8 cellular contexts compared by ENCODE assay signal in genomic region chr4:109332926-109333464, GRCh38. TPM values are rescaled to one million over a fixed set of nuclear protein-coding genes. Genes with fewer than 3 reads are reported as not detected.
DNase-seq lines count a peak whose midpoint lies in the region; ATAC-seq and TF ChIP-seq lines count a peak whose summit lies in the region.

No MANE protein-coding gene starts in this region.

- BruUV-seq in IMR-90 (replicated peaks; lab: Mats Ljungman, UMichigan), result no TSS peak

- H2AK5ac ChIP-seq in IMR-90 (ENCODE audit: low read depth, low read length), result no peak overlapping the region

- no peak overlapping the region for H2BK20ac ChIP-seq in IMR-90 (ENCODE audit: low read depth, low read length)

- no peak overlapping the region for H4K5ac ChIP-seq in IMR-90 (ENCODE audit: low read depth, low read length)

- no peak overlapping the region for H2BK120ac ChIP-seq in IMR-90 (ENCODE audit: low read depth, low read length)

- H3K4me3 Mint-ChIP-seq in activated T-cell treated with anti-CD3 and anti-CD28 coated beads, Interleukin-2, amount 50 U/mL, for 24 hours, result no peak overlapping the region
- H3K4me3 Mint-ChIP-seq in endodermal cell, result no peak overlapping the region

- TF ChIP-seq CTCF in IMR-90 (conservative IDR thresholded peaks at IDR 0.05; ENCODE audit: low read depth, low read length) (peak; percentile 26; the same call in 1 of the 2 replicates), endodermal cell (conservative IDR thresholded peaks at IDR 0.05) (peak; percentile 79)

- ATAC-seq in IMR-90 (ENCODE audit: low read depth), result no peak
- ATAC-seq in GM18511 (IDR thresholded peaks at IDR 0.05; ENCODE audit: unreplicated experiment), result no peak
- no peak for ATAC-seq in HG03039 (IDR thresholded peaks at IDR 0.05; ENCODE audit: unreplicated experiment)

- H3K36me3 ChIP-seq in IMR-90 (ENCODE audit: control insufficient read depth, insufficient read depth, low read length) (no peaks in the 10 kb centered on the region), endodermal cell (ENCODE audit: control insufficient read depth, insufficient read depth, low read length) (no peaks in the 10 kb centered on the region)

- H3K9ac ChIP-seq in IMR-90 (ENCODE audit: low read depth, low read length) (no peak overlapping the region), endodermal cell (ENCODE audit: extremely low read depth, low read length, poor library complexity, severe bottlenecking) (no peak overlapping the region)

- no peak overlapping the region for H3K18ac ChIP-seq in IMR-90 (ENCODE audit: low read depth, low read length)

- WGBS in IMR-90 (ENCODE audit: extremely low coverage in 2 of 2, insufficient read length in 1 of 2), 2 experiments, result 40% methylated on average over 1 of the region's 2 CpGs; no CpG with 5 or more reads in 1 of the 2 experiments
- WGBS in endodermal cell (ENCODE audit: insufficient coverage in 1 of 2, insufficient read length in 1 of 2), 2 experiments, result 92 to 100% methylated on average over 1 to 2 of the region's 2 CpGs

- H2BK5ac ChIP-seq in IMR-90 (ENCODE audit: low read depth, low read length, poor library complexity, severe bottlenecking), result no peak overlapping the region

- no peak overlapping the region for H4K8ac ChIP-seq in IMR-90 (ENCODE audit: low read depth in 2 of 2, low read length in 2 of 2)

- no peak overlapping the region for H3K27ac ChIP-seq in IMR-90 (ENCODE audit: insufficient read depth, low read length)
- no peak overlapping the region for H3K27ac ChIP-seq in endodermal cell (ENCODE audit: low read depth, low read length)

- H3K9me1 ChIP-seq in IMR-90 (ENCODE audit: insufficient read depth, low read length), result no peaks in the 10 kb centered on the region

- H3K4me1 Mint-ChIP-seq in activated T-cell treated with anti-CD3 and anti-CD28 coated beads, Interleukin-2, amount 50 U/mL, for 24 hours (ENCODE audit: low read depth), result no peaks in the 10 kb centered on the region
- no peaks in the 10 kb centered on the region for H3K4me1 Mint-ChIP-seq in endodermal cell

- no peaks in the 10 kb centered on the region for H3K27me3 Mint-ChIP-seq in activated T-cell treated with anti-CD3 and anti-CD28 coated beads, Interleukin-2, amount 50 U/mL, for 24 hours
- H3K27me3 Mint-ChIP-seq in endodermal cell (ENCODE audit: insufficient read depth), result no peaks in the 10 kb centered on the region

- H4K20me1 ChIP-seq in IMR-90 (ENCODE audit: insufficient read depth, low read length), result no peaks in the 10 kb centered on the region

- H3K56ac ChIP-seq in IMR-90 (ENCODE audit: extremely low read depth, insufficient read depth, low read length), result no peak overlapping the region

- H3K4me2 ChIP-seq in IMR-90 (ENCODE audit: low read depth, low read length), result no peak overlapping the region

- no peak overlapping the region for H3K14ac ChIP-seq in IMR-90 (replicated peaks; ENCODE audit: low read depth, low read length)

- H2AFZ ChIP-seq in IMR-90 (replicated peaks; ENCODE audit: low read length, poor library complexity), result no peak overlapping the region

- H3K4me1 ChIP-seq in IMR-90 (ENCODE audit: control insufficient read depth, insufficient read depth, low read length) (no peaks in the 10 kb centered on the region), endodermal cell (ENCODE audit: control insufficient read depth, insufficient read depth, low read length) (no peaks in the 10 kb centered on the region)

- in situ Hi-C loops in IMR-90 (cut with MboI; ENCODE audit: low sequenced_read_pairs), result no loop called here

- H3K9me3 ChIP-seq in IMR-90 (ENCODE audit: control insufficient read depth, insufficient read depth, low read length) (no peaks in the 10 kb centered on the region), endodermal cell (ENCODE audit: control insufficient read depth, low read length) (no peaks in the 10 kb centered on the region)

- H2AK9ac ChIP-seq in IMR-90 (replicated peaks; ENCODE audit: low read depth, low read length, poor library complexity), result no peak overlapping the region

- H2BK15ac ChIP-seq in IMR-90 (ENCODE audit: low read depth, low read length), result no peak overlapping the region

- H3K4me3 ChIP-seq in IMR-90 (ENCODE audit: insufficient read depth, low read depth, low read length) (no peak overlapping the region), endodermal cell (ENCODE audit: low read length) (no peak overlapping the region)

- DNase-seq in activated T-cell treated with anti-CD3 and anti-CD28 coated beads for 24 hours (ENCODE audit: low read depth) (peak; percentile 3), IMR-90 (no peak), endodermal cell (peak; percentile 88), DMS79 treated with DMSO at 0.1 percent for 48 hours (lab: John Stamatoyannopoulos, UW) (no peak)
- DNase-seq in activated T-cell treated with anti-CD3 and anti-CD28 coated beads, Interleukin-2, amount 50 U/mL, for 24 hours, result no peak
- peak in 2 of 3 experiments; percentile 0 to 10 for DNase-seq in stimulated activated CD4-positive, alpha-beta T cell treated with anti-CD3 and anti-CD28 coated beads, TNF-alpha, amount 100 ng/mL, for 24 hours (ENCODE audit: low read depth in 3 of 3)

- no peak overlapping the region for H3K23ac ChIP-seq in IMR-90 (ENCODE audit: low read depth, low read length)

- no peak overlapping the region for H3K27ac Mint-ChIP-seq in activated T-cell treated with anti-CD3 and anti-CD28 coated beads, Interleukin-2, amount 50 U/mL, for 24 hours
- H3K27ac Mint-ChIP-seq in endodermal cell, result no peak overlapping the region

- intact Hi-C loops in IMR-90 (cut with micrococcal nuclease), result loop anchor here (1.0 kb wide), 1 partner anchor 499 kb away; no protein-coding TSS in a partner anchor

- no peaks in the 10 kb centered on the region for H3K36me3 Mint-ChIP-seq in activated T-cell treated with anti-CD3 and anti-CD28 coated beads, Interleukin-2, amount 50 U/mL, for 24 hours (ENCODE audit: low read depth)
- H3K36me3 Mint-ChIP-seq in endodermal cell (ENCODE audit: low read depth), result no peaks in the 10 kb centered on the region

- TF ChIP-seq POLR2A in IMR-90 (IDR thresholded peaks at IDR 0.05; ENCODE audit: low read depth, low read length), result no peak

- TF ChIP-seq RAD21 in IMR-90 (IDR thresholded peaks at IDR 0.05; ENCODE audit: low read length), result peak; percentile 44

- CTCF ChIA-PET in IMR-90 (lab: Yijun Ruan, JAX), result interaction anchor here (0.6 to 1.2 kb wide), 2 partner anchors 444 to 499 kb away, joined by 3 read pairs; no protein-coding TSS in a partner anchor

- H3K27me3 ChIP-seq in IMR-90 (ENCODE audit: control insufficient read depth, insufficient read depth, low read length) (no peaks in the 10 kb centered on the region), endodermal cell (ENCODE audit: control insufficient read depth, insufficient read depth, low read length, poor library complexity, severe bottlenecking) (no peaks in the 10 kb centered on the region)

- no peaks in the 10 kb centered on the region for H3K9me3 Mint-ChIP-seq in activated T-cell treated with anti-CD3 and anti-CD28 coated beads, Interleukin-2, amount 50 U/mL, for 24 hours
- no peaks in the 10 kb centered on the region for H3K9me3 Mint-ChIP-seq in endodermal cell

- no peaks in the 10 kb centered on the region for H3K79me1 ChIP-seq in IMR-90 (ENCODE audit: low read depth in 1 of 2, low read length in 2 of 2)

- POLR2A ChIA-PET in IMR-90 (lab: Charles Lee; ENCODE audit: unreplicated experiment), result no interaction called here

- no peak overlapping the region for H3K4ac ChIP-seq in IMR-90 (ENCODE audit: low read depth, low read length)

- no peak overlapping the region for H4K91ac ChIP-seq in IMR-90 (ENCODE audit: insufficient read depth, low read depth, low read length)

- dilution Hi-C loops in IMR-90 (cut with HindIII; ENCODE audit: low sequenced_read_pairs, unreplicated experiment), result no loop called here

TF ChIP-seq in IMR-90, 13 proteins besides CTCF, POLR2A, EP300 and RAD21:
- no peak for TF ChIP-seq USF2 (IDR thresholded peaks at IDR 0.05; ENCODE audit: low read depth, low read length)
- TF ChIP-seq SMC3 (IDR thresholded peaks at IDR 0.05; ENCODE audit: low read depth, low read length), result peak; percentile 30; the same call in 1 of the 2 replicates

RNA-seq across cellular contexts. Expression of gene COL25A1, which starts 30.5 kb away (rescaled TPM):
- under 0.01 TPM in 2 replicates for total RNA-seq in IMR-90 (2012; rRNA removed)
- 0.05 TPM in 1 of 2 replicates, not detected in the other for polyA plus RNA-seq in IMR-90 (2012; rRNA removed)
- polyA plus RNA-seq in IMR-90 (2012; cell fraction: cytosol; rRNA removed), result 0.01 TPM in 1 of 2 replicates, not detected in the other
- polyA plus RNA-seq in IMR-90 (2012; cell fraction: nucleus; rRNA removed; ENCODE audit: low replicate concordance), result 0.01 and 0.02 TPM in 2 replicates
- total RNA-seq in endodermal cell, result 1 to 10 TPM; 4.0 to 6.2 TPM
- 4.5 TPM for polyA plus RNA-seq in endodermal cell (2013, experiment 1 of 2)
- polyA plus RNA-seq in endodermal cell (2013, experiment 2 of 2), result 6.3 TPM

Comparison
In these comparisons a context has a peak if more than half of its experiments do, and no peak if none do; other contexts are left out.
1. DNase-seq: peak in activated T-cell treated with anti-CD3 and anti-CD28 coated beads for 24 hours (single experiment), endodermal cell (single experiment) and stimulated activated CD4-positive, alpha-beta T cell treated with anti-CD3 and anti-CD28 coated beads, TNF-alpha, amount 100 ng/mL, for 24 hours (2 of 3); none in activated T-cell treated with anti-CD3 and anti-CD28 coated beads, Interleukin-2, amount 50 U/mL, for 24 hours (single experiment), IMR-90 (single experiment) and DMS79 treated with DMSO at 0.1 percent for 48 hours (single experiment).